ENCODE assay signal across 8 cellular contexts in genomic region chr7:66628361-66629221, GRCh38. TPM values are rescaled to one million over a fixed set of nuclear protein-coding genes. Genes with fewer than 3 reads are reported as not detected.
DNase-seq lines count a peak whose midpoint lies in the region; ATAC-seq and TF ChIP-seq lines count a peak whose summit lies in the region.

KCTD7 (plus strand) TSS chr7:66628881; CDS start chr7:66629065, 184 bp downstream.

- TF ChIP-seq POLR2A in transverse colon (IDR thresholded peaks at IDR 0.05) = peak; percentile 99

- TF ChIP-seq CTCF in GM13976 (IDR thresholded peaks at IDR 0.05; ENCODE audit: borderline replicate concordance, control extremely low read depth, extremely low read depth, insufficient read depth, missing control alignments) (no peak), transverse colon (IDR thresholded peaks at IDR 0.05) (no peak)

- in situ Hi-C loops in GM13976 (cut with MboI; ENCODE audit: low sequenced_read_pairs, unreplicated experiment) (no loop called here), transverse colon (cut with MboI; ENCODE audit: low pct_ligation_motif_present in 1 of 4, low pct_unique_long_range_greater_than_20kb in 1 of 4, low sequenced_read_pairs in 3 of 4) (no loop called here)

- peaks cover 3 to 39% (median 11%) of the 10 kb centered on the region in 4 donors for H3K4me1 ChIP-seq in transverse colon

- H3K36me3 ChIP-seq in transverse colon = peaks cover 0 to 2% (median 0%) of the 10 kb centered on the region in 4 donors

- intact Hi-C loops in cardiac septum (cut with DNase I) (loop anchor here (2.0 kb wide), 1 partner anchor 36 kb away; no protein-coding TSS in a partner anchor), transverse colon (cut with DNase I; ENCODE audit: low total_unique reads) (no loop called here)

- WGBS in adipose tissue, 3 donors = 0% methylated on average over 62 to 92 of the region's 93 CpGs
- 1% methylated on average over 70 of the region's 93 CpGs; no CpG with 5 or more reads in 1 of the 2 donors for WGBS in transverse colon (ENCODE audit: low coverage in 1 of 2), 2 donors

- peak; percentile 99 for DNase-seq in GM13976 (ENCODE audit: low spot score)
- peak; percentile 75 for DNase-seq in NCI-H1436 treated with DMSO at 0.1 percent for 48 hours (lab: John Stamatoyannopoulos, UW)
- peak; percentile 90 for DNase-seq in T follicular helper cell (ENCODE audit: low read depth)
- peak; percentile 99 for DNase-seq in cardiac septum (ENCODE audit: low spot score)
- peak; percentile 97 for DNase-seq in pons (ENCODE audit: low spot score)
- peak; percentile 98 for DNase-seq in transverse colon

- peak within 1 kb of the TSS; percentile 71 to 90 (median 78) for H3K4me3 ChIP-seq in transverse colon

- H3K9me3 ChIP-seq in transverse colon = no peaks in the 10 kb centered on the region

- H3K27me3 ChIP-seq in transverse colon = no peaks in the 10 kb centered on the region

- no peak for TF ChIP-seq EP300 in transverse colon (IDR thresholded peaks at IDR 0.05; ENCODE audit: low read depth)

- H3K27ac ChIP-seq in adipose tissue (ENCODE audit: low read depth, low read length) (peak within 1 kb of the TSS; percentile 77), transverse colon (peak within 1 kb of the TSS; percentile 94 to 98 (median 96))

- ATAC-seq in HG02852 (IDR thresholded peaks at IDR 0.05; ENCODE audit: unreplicated experiment) = peak; percentile 88

RNA-seq across cellular contexts. Expression of gene KCTD7, which starts in this region (rescaled TPM):
- polyA plus RNA-seq in adipose tissue = 1 to 10 TPM; 2.7 to 8.1 (median 4.3) TPM
- total RNA-seq in cardiac septum = 9.7 TPM
- 10 to 100 TPM in 3 of 4 donors, 1 to 10 TPM in 1; 5.2 to 22.8 (median 14.0) TPM for total RNA-seq in transverse colon

Comparison
In these comparisons a context has a peak if more than half of its experiments do, and no peak if none do; other contexts are left out.
1. Peak in every context shown above with its lines: DNase-seq, ATAC-seq, H3K4me3 ChIP-seq and H3K27ac ChIP-seq.